2 cellular contexts compared by ENCODE assay signal in the genomic region with DNA sequence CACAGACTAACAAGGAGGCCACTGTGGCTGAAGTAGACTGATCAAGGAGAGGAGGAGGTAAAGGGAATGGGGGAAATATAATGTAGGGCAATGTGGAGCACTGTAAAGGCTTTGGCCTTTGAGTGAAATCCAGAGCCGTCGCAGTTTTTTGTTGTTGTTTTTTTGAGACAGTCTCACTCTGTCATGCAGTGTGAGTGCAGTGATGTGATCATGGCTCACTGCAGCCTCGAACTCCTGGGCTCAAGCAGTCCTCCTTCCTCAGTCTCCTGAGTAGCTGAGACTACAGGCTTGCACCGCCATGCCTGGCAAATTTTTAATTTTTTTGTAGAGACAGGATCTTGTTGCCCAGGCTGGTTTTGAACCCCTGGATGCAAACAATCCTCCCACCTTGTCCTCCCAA.
TF ChIP-seq lines count a peak whose summit lies in the region.

No MANE protein-coding gene starts in this region.

TF ChIP-seq in K562, 482 proteins besides CTCF, POLR2A, EP300 and RAD21:
- TF ChIP-seq, protein P1, sequence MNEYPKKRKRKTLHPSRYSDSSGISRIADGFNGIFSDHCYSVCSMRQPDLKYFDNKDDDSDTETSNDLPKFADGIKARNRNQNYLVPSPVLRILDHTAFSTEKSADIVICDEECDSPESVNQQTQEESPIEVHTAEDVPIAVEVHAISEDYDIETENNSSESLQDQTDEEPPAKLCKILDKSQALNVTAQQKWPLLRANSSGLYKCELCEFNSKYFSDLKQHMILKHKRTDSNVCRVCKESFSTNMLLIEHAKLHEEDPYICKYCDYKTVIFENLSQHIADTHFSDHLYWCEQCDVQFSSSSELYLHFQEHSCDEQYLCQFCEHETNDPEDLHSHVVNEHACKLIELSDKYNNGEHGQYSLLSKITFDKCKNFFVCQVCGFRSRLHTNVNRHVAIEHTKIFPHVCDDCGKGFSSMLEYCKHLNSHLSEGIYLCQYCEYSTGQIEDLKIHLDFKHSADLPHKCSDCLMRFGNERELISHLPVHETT (CRISPR knock-in tag; conservative IDR thresholded peaks at IDR 0.05 in 1 of 2, IDR thresholded peaks at IDR 0.05 in 1 of 2), result no peak
- TF ChIP-seq XRCC5 (IDR thresholded peaks at IDR 0.05; ENCODE audit: low read depth, low read length) (no peak), MCM7 (IDR thresholded peaks at IDR 0.05) (no peak), EWSR1 (IDR thresholded peaks at IDR 0.05; ENCODE audit: borderline replicate concordance, low read depth, partially characterized antibody) (no peak), ZBTB2 (IDR thresholded peaks at IDR 0.05) (no peak), FOXJ3 (CRISPR knock-in tag; IDR thresholded peaks at IDR 0.05) (no peak)
- TF ChIP-seq, protein P2, sequence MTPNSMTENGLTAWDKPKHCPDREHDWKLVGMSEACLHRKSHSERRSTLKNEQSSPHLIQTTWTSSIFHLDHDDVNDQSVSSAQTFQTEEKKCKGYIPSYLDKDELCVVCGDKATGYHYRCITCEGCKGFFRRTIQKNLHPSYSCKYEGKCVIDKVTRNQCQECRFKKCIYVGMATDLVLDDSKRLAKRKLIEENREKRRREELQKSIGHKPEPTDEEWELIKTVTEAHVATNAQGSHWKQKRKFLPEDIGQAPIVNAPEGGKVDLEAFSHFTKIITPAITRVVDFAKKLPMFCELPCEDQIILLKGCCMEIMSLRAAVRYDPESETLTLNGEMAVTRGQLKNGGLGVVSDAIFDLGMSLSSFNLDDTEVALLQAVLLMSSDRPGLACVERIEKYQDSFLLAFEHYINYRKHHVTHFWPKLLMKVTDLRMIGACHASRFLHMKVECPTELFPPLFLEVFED (CRISPR knock-in tag; conservative IDR thresholded peaks at IDR 0.05), result no peak

TF ChIP-seq in HEK293T, 16 proteins besides CTCF, POLR2A, EP300 and RAD21:
- TF ChIP-seq FOXA1 (IDR thresholded peaks at IDR 0.05) (no peak), HDGF (IDR thresholded peaks at IDR 0.05; ENCODE audit: borderline replicate concordance) (no peak), CTBP1 (IDR thresholded peaks at IDR 0.05; ENCODE audit: borderline replicate concordance) (no peak), TARDBP (IDR thresholded peaks at IDR 0.05) (no peak), SUZ12 (IDR thresholded peaks at IDR 0.05) (no peak), FOXM1 (IDR thresholded peaks at IDR 0.05; ENCODE audit: borderline replicate concordance) (no peak)
